Comparison of ENCODE assay signal across 20 cellular contexts in genomic region chr17:29687601-29688000, GRCh38.
DNase-seq lines count a peak whose midpoint lies in the region; ATAC-seq lines count a peak whose summit lies in the region.
"Had no signal": no experiment of that assay in that cellular context is flagged by ENCODE, and none has a peak within 500 bp of the region (broad histone marks: within the 10 kb centered on the region; RNA-seq: fewer than 3 reads in every experiment).

No MANE protein-coding gene starts in this region.

- H3K4me1 ChIP-seq in adipocyte (ENCODE audit: control insufficient read depth, insufficient read depth, low read length) (peaks cover 28% of the 10 kb centered on the region), subcutaneous abdominal adipose tissue (ENCODE audit: control insufficient read depth in 5 of 5, insufficient read depth in 5 of 5, low read length in 5 of 5) (peaks cover 2 to 36% (median 33%) of the 10 kb centered on the region in 5 donors)
- H3K4me1 ChIP-seq: BE2C had no signal

- no peak for ATAC-seq in GM21381 (IDR thresholded peaks at IDR 0.05; ENCODE audit: unreplicated experiment)
- ATAC-seq: naive thymus-derived CD8-positive, alpha-beta T cell had no signal

- H3K36me3 ChIP-seq in adipocyte (ENCODE audit: control insufficient read depth, insufficient read depth, low read length, severe bottlenecking), result no peaks in the 10 kb centered on the region
- peaks cover 0 to 1% (median 0%) of the 10 kb centered on the region in 5 donors for H3K36me3 ChIP-seq in subcutaneous abdominal adipose tissue (ENCODE audit: control insufficient read depth in 5 of 5, insufficient read depth in 5 of 5, low read length in 5 of 5)
- H3K36me3 ChIP-seq: adrenal gland, BE2C had no signal

- DNase-seq in adipocyte (ENCODE audit: low read depth) (no peak), dermis microvascular lymphatic vessel endothelial cell (ENCODE audit: low read depth in 2 of 2) (peak; percentile 21 to 39), inferior parietal cortex (ENCODE audit: extremely low spot score) (peak; percentile 81), NOMO-1 (lab: John Stamatoyannopoulos, UW; ENCODE audit: unreplicated experiment in 2 of 2) (no peak)
- DNase-seq in stimulated activated CD4-positive, alpha-beta T cell treated with anti-CD3 and anti-CD28 coated beads, Interleukin-2, amount 100 ng/mL, for 48 hours, result no peak
- DNase-seq: adrenal gland; BE2C; central memory CD4-positive, alpha-beta T cell; effector memory CD4-positive, alpha-beta T cell; KBM-7; mesendoderm; MV-4-11; naive thymus-derived CD8-positive, alpha-beta T cell; NCI-H187 treated with DMSO at 0.1 percent for 48 hours; NCI-H510A treated with DMSO at 0.1 percent for 48 hours; stimulated activated CD4-positive, alpha-beta T cell treated with anti-CD3 and anti-CD28 coated beads, Interleukin-12 subunit alpha, Interleukin-12 subunit beta, amount 100 ng/mL, for 4 hours; SW 1271; transverse colon had no signal

- H3K4me3 ChIP-seq in adipocyte (ENCODE audit: low read length) (peak overlapping the region; percentile 1), subcutaneous abdominal adipose tissue (ENCODE audit: low read depth in 1 of 5, low read length in 5 of 5) (no peak overlapping the region)
- H3K4me3 ChIP-seq: adrenal gland, transverse colon had no signal

- H3K27me3 ChIP-seq in adipocyte (replicated peaks; ENCODE audit: control insufficient read depth, insufficient read depth, low read length) (no peaks in the 10 kb centered on the region), subcutaneous abdominal adipose tissue (ENCODE audit: control insufficient read depth in 5 of 5, insufficient read depth in 4 of 5, low read length in 5 of 5) (no peaks in the 10 kb centered on the region)
- H3K27me3 ChIP-seq: adrenal gland, BE2C, transverse colon had no signal

- peak overlapping the region; percentile 40 for H3K9ac ChIP-seq in adipocyte (ENCODE audit: low read length)
- H3K9ac ChIP-seq in subcutaneous abdominal adipose tissue (ENCODE audit: low read length in 5 of 5), result peak overlapping the region in 1 of 5 donors; percentile 46

- H3K27ac ChIP-seq in subcutaneous abdominal adipose tissue (ENCODE audit: low read depth, low read length), result peak overlapping the region; percentile 90
- H3K27ac ChIP-seq: adrenal gland, transverse colon had no signal

- H3K9me3 ChIP-seq in adipocyte (ENCODE audit: control insufficient read depth, low read length), result no peaks in the 10 kb centered on the region
- H3K9me3 ChIP-seq in subcutaneous abdominal adipose tissue (ENCODE audit: control insufficient read depth in 5 of 5, low read length in 5 of 5), result no peaks in the 10 kb centered on the region
- H3K9me3 ChIP-seq: adrenal gland, BE2C, transverse colon had no signal

Comparison
In these comparisons a context has a peak if more than half of its experiments do, and no peak if none do; other contexts are left out.
1. DNase-seq: peak in dermis microvascular lymphatic vessel endothelial cell (2 of 2) and inferior parietal cortex (single experiment); none in adipocyte (single experiment), NOMO-1 (0 of 2) and stimulated activated CD4-positive, alpha-beta T cell treated with anti-CD3 and anti-CD28 coated beads, Interleukin-2, amount 100 ng/mL, for 48 hours (0 of 2).